ENCODE assay signal across 23 cellular contexts in genomic region chr1:158043232-158043631, GRCh38. TPM values are rescaled to one million over a fixed set of nuclear protein-coding genes. Genes with fewer than 3 reads are reported as not detected.
DNase-seq lines count a peak whose midpoint lies in the region; ATAC-seq and TF ChIP-seq lines count a peak whose summit lies in the region.
"Had no signal": no experiment of that assay in that cellular context is flagged by ENCODE, and none has a peak within 500 bp of the region (broad histone marks: within the 10 kb centered on the region; RNA-seq: fewer than 3 reads in every experiment).

No MANE protein-coding gene starts in this region.

- H3K27me3 ChIP-seq in brain microvascular endothelial cell (replicated peaks) (no peaks in the 10 kb centered on the region), left lung (no peaks in the 10 kb centered on the region)
- H3K27me3 ChIP-seq: ascending aorta, colonic mucosa, sigmoid colon, thyroid gland had no signal

- H3K4me1 ChIP-seq in left lung: peaks cover under 1 to 8% of the 10 kb centered on the region in 2 donors
- H3K4me1 ChIP-seq: colonic mucosa had no signal

- no peaks in the 10 kb centered on the region for H3K9me3 ChIP-seq in left lung
- H3K9me3 ChIP-seq: ascending aorta, colonic mucosa, sigmoid colon, thyroid gland had no signal

- H3K27ac ChIP-seq in brain microvascular endothelial cell: no peak overlapping the region
- no peak overlapping the region for H3K27ac ChIP-seq in left lung
- H3K27ac ChIP-seq: 22Rv1, ascending aorta, colonic mucosa, sigmoid colon, thyroid gland had no signal

- TF ChIP-seq CTCF in brain microvascular endothelial cell (IDR thresholded peaks at IDR 0.05; ENCODE audit: low read depth, low read length, missing control alignments) (peak; percentile 6), left lung (IDR thresholded peaks at IDR 0.05) (no peak)

- in situ Hi-C loops in brain microvascular endothelial cell (cut with HindIII; ENCODE audit: low pct_ligation_motif_present, low sequenced_read_pairs): no loop called here

- H3K4me3 ChIP-seq in brain microvascular endothelial cell (ENCODE audit: low read depth, low read length) (no peak overlapping the region), left lung (no peak overlapping the region)
- H3K4me3 ChIP-seq: ascending aorta, colonic mucosa, sigmoid colon, thyroid gland had no signal

- ATAC-seq in left lung (peak; percentile 23), sciatic nerve (peak; percentile 49)
- ATAC-seq: activated CD8-positive, alpha-beta T cell treated with anti-CD3 and anti-CD28 coated beads for 36 hours; stimulated activated naive B cell treated with anti-CD40 and anti-IgM and Interleukin-4, amounts not matched to agents 10 μg/mL and 1 μg/mL and 100 μg/mL, for 72 hours had no signal

- peak; percentile 52 for DNase-seq in NCI-H82 (lab: John Stamatoyannopoulos, UW)
- no peak for DNase-seq in NCI-H82 treated with DMSO at 0.1 percent for 48 hours (lab: John Stamatoyannopoulos, UW; ENCODE audit: unreplicated experiment)
- DNase-seq in brain microvascular endothelial cell: no peak
- DNase-seq in left lung: no peak
- DNase-seq in sciatic nerve (ENCODE audit: low spot score): no peak
- no peak for DNase-seq in SK-N-DZ (ENCODE audit: low spot score)
- DNase-seq in stimulated activated CD4-positive, alpha-beta T cell treated with anti-CD3 and anti-CD28 coated beads, Interleukin-1b, Interleukin-23, amount 100 ng/mL, for 48 hours: no peak
- DNase-seq in HT-29 (ENCODE audit: low spot score): no peak
- DNase-seq: activated CD8-positive, alpha-beta T cell treated with anti-CD3 and anti-CD28 coated beads for 36 hours; activated naive CD4-positive, alpha-beta T cell treated with anti-CD3 and anti-CD28 coated beads, Interleukin-2, amount 10 ng/mL, durations not matched to agents 7 days and 5 days; activated T-cell treated with anti-CD3 and anti-CD28 coated beads, Interleukin-2, amount 50 U/mL, for 1 hour; AML-193; colonic mucosa; kidney glomerular epithelial cell; NCI-H2029 treated with DMSO at 0.1 percent for 48 hours; NCI-H446 treated with DMSO at 0.1 percent for 48 hours; SHP77 treated with DMSO at 0.1 percent for 48 hours; sigmoid colon; stimulated activated naive B cell treated with anti-CD40 and anti-IgM and Interleukin-4, amounts not matched to agents 10 μg/mL and 1 μg/mL and 100 μg/mL, for 72 hours; T-helper 2 cell; thyroid gland had no signal

- H3K36me3 ChIP-seq in brain microvascular endothelial cell (replicated peaks) (no peaks in the 10 kb centered on the region), left lung (no peaks in the 10 kb centered on the region)
- H3K36me3 ChIP-seq: ascending aorta, colonic mucosa, sigmoid colon, thyroid gland had no signal

- intact Hi-C loops in left lung (cut with DNase I) (no loop called here), sciatic nerve (cut with DNase I) (no loop called here)

RNA-seq across cellular contexts. Expression of gene KIRREL1, which starts 49.8 kb away (rescaled TPM):
- total RNA-seq in left lung: 10 to 100 TPM; 54.2 to 56.7 TPM
- total RNA-seq in sciatic nerve: 67.8 TPM
- polyA plus RNA-seq in SK-N-DZ (2014; cell fraction: cytosol; rRNA removed): 0.54 and 0.59 TPM in 2 replicates
- 0.43 and 0.45 TPM in 2 replicates for polyA plus RNA-seq in SK-N-DZ (2014; cell fraction: nucleus; rRNA removed)
- total RNA-seq in HT-29 (2014; rRNA removed; shearing (Covaris generic)): 6.8 and 7.3 TPM in 2 replicates
